ENCODE assay signal across 17 cellular contexts in genomic region chr6:25918083-25918683, GRCh38. TPM values are rescaled to one million over a fixed set of nuclear protein-coding genes. Genes with fewer than 3 reads are reported as not detected.
DNase-seq lines count a peak whose midpoint lies in the region; ATAC-seq and TF ChIP-seq lines count a peak whose summit lies in the region.
"Had no signal": no experiment of that assay in that cellular context is flagged by ENCODE, and none has a peak within 500 bp of the region (broad histone marks: within the 10 kb centered on the region; RNA-seq: fewer than 3 reads in every experiment).

No MANE protein-coding gene starts in this region.

- H3K4me1 ChIP-seq in effector memory CD4-positive, alpha-beta T cell (ENCODE audit: control insufficient read depth, insufficient read depth, low read length, poor library complexity, severe bottlenecking), result no peaks in the 10 kb centered on the region
- H3K4me1 ChIP-seq: A549, HAP-1 had no signal

- no peaks in the 10 kb centered on the region for H3K27me3 ChIP-seq in effector memory CD4-positive, alpha-beta T cell (replicated peaks; ENCODE audit: control insufficient read depth, insufficient read depth, low read length, poor library complexity, severe bottlenecking)

- no peak overlapping the region for H3K4me3 ChIP-seq in effector memory CD4-positive, alpha-beta T cell (ENCODE audit: insufficient read depth, low read depth, low read length, poor library complexity, severe bottlenecking)
- H3K4me3 ChIP-seq: A549, HAP-1 had no signal

- H3K27ac Mint-ChIP-seq in activated naive CD8-positive, alpha-beta T cell treated with anti-CD3 and anti-CD28 coated beads for 36 hours, result peak overlapping the region; percentile 13
- H3K27ac Mint-ChIP-seq: CD14-positive monocyte had no signal

- H3K4me1 Mint-ChIP-seq in activated naive CD8-positive, alpha-beta T cell treated with anti-CD3 and anti-CD28 coated beads for 36 hours, result peaks cover 8% of the 10 kb centered on the region

- H3K4me3 Mint-ChIP-seq in activated naive CD8-positive, alpha-beta T cell treated with anti-CD3 and anti-CD28 coated beads for 36 hours, result no peak overlapping the region
- H3K4me3 Mint-ChIP-seq: CD14-positive monocyte had no signal

- DNase-seq in activated CD4-positive, alpha-beta T cell treated with anti-CD3 and anti-CD28 coated beads, Interleukin-2, amount 50 U/mL, for 48 hours, result peak; percentile 9 to 24
- DNase-seq in activated CD4-positive, alpha-beta T cell treated with anti-CD3 and anti-CD28 coated beads, Interleukin-2, amount 50 U/mL, for 4 hours, result no peak
- peak; percentile 61 for DNase-seq in stimulated activated CD4-positive, alpha-beta T cell treated with anti-CD3 and anti-CD28 coated beads, Interleukin-1b, Interleukin-23, amount 100 ng/mL, for 48 hours
- no peak for DNase-seq in stimulated activated CD4-positive, alpha-beta T cell treated with anti-CD3 and anti-CD28 coated beads, Interleukin-2, amount 100 ng/mL, for 48 hours
- DNase-seq in activated naive CD8-positive, alpha-beta T cell treated with anti-CD3 and anti-CD28 coated beads for 36 hours, result no peak
- no peak for DNase-seq in effector memory CD4-positive, alpha-beta T cell
- DNase-seq: DMS53, Kasumi-1, NCI-H1105 treated with DMSO at 0.1 percent for 48 hours, NCI-H187, NCI-H446, NCI-H748 treated with DMSO at 0.1 percent for 48 hours, PC-3 had no signal

- no peaks in the 10 kb centered on the region for H3K9me3 ChIP-seq in effector memory CD4-positive, alpha-beta T cell (ENCODE audit: control insufficient read depth, low read length)
- H3K9me3 ChIP-seq: A549, HAP-1 had no signal

- no peak for ATAC-seq in SK-N-SH treated with all-trans-retinoic acid at 6 μM for 48 hours
- ATAC-seq: A549, PC-3 had no signal

- H3K27me3 Mint-ChIP-seq in activated naive CD8-positive, alpha-beta T cell treated with anti-CD3 and anti-CD28 coated beads for 36 hours, result no peaks in the 10 kb centered on the region

- no peak overlapping the region for H3K27ac ChIP-seq in effector memory CD4-positive, alpha-beta T cell (ENCODE audit: insufficient read depth, low read length, poor library complexity, severe bottlenecking)
- H3K27ac ChIP-seq: A549 had no signal

- no peaks in the 10 kb centered on the region for H3K36me3 ChIP-seq in effector memory CD4-positive, alpha-beta T cell (ENCODE audit: control insufficient read depth, insufficient read depth, low read length)
- H3K36me3 ChIP-seq: HAP-1 had no signal

- H3K9me3 Mint-ChIP-seq in activated naive CD8-positive, alpha-beta T cell treated with anti-CD3 and anti-CD28 coated beads for 36 hours, result no peaks in the 10 kb centered on the region

- peaks cover 1% of the 10 kb centered on the region for H3K36me3 Mint-ChIP-seq in activated naive CD8-positive, alpha-beta T cell treated with anti-CD3 and anti-CD28 coated beads for 36 hours
- H3K36me3 Mint-ChIP-seq: CD14-positive monocyte had no signal

TF ChIP-seq in SK-N-SH treated with all-trans-retinoic acid at 6 μM for 48 hours, 23 proteins besides CTCF, POLR2A, EP300 and RAD21:
- TF ChIP-seq GLIS3 (CRISPR knock-in tag; IDR thresholded peaks at IDR 0.05), result no peak

RNA-seq across cellular contexts. Expression of gene SLC17A2, which starts 12.3 kb away (rescaled TPM):
- total RNA-seq in activated naive CD8-positive, alpha-beta T cell treated with anti-CD3 and anti-CD28 coated beads for 36 hours, result not detected
- total RNA-seq: PC-3 had no signal

RNA-seq across cellular contexts. Expression of gene SLC17A3, which starts 44.1 kb away (rescaled TPM):
- not detected for total RNA-seq in activated naive CD8-positive, alpha-beta T cell treated with anti-CD3 and anti-CD28 coated beads for 36 hours
- total RNA-seq: PC-3 had no signal

RNA-seq across cellular contexts. Expression of gene TRIM38, which starts 44.4 kb away (rescaled TPM):
- total RNA-seq in activated naive CD8-positive, alpha-beta T cell treated with anti-CD3 and anti-CD28 coated beads for 36 hours, result 1 to 10 TPM; 8.1 to 8.2 TPM

Comparison
In these comparisons a context has a peak if more than half of its experiments do, and no peak if none do; other contexts are left out.
1. DNase-seq: peak in activated CD4-positive, alpha-beta T cell treated with anti-CD3 and anti-CD28 coated beads, Interleukin-2, amount 50 U/mL, for 48 hours (2 of 2) and stimulated activated CD4-positive, alpha-beta T cell treated with anti-CD3 and anti-CD28 coated beads, Interleukin-1b, Interleukin-23, amount 100 ng/mL, for 48 hours (single experiment); none in activated CD4-positive, alpha-beta T cell treated with anti-CD3 and anti-CD28 coated beads, Interleukin-2, amount 50 U/mL, for 4 hours (0 of 2), stimulated activated CD4-positive, alpha-beta T cell treated with anti-CD3 and anti-CD28 coated beads, Interleukin-2, amount 100 ng/mL, for 48 hours (0 of 2), activated naive CD8-positive, alpha-beta T cell treated with anti-CD3 and anti-CD28 coated beads for 36 hours (single experiment) and effector memory CD4-positive, alpha-beta T cell (0 of 3).